8 cellular contexts compared by ENCODE assay signal in the genomic region with DNA sequence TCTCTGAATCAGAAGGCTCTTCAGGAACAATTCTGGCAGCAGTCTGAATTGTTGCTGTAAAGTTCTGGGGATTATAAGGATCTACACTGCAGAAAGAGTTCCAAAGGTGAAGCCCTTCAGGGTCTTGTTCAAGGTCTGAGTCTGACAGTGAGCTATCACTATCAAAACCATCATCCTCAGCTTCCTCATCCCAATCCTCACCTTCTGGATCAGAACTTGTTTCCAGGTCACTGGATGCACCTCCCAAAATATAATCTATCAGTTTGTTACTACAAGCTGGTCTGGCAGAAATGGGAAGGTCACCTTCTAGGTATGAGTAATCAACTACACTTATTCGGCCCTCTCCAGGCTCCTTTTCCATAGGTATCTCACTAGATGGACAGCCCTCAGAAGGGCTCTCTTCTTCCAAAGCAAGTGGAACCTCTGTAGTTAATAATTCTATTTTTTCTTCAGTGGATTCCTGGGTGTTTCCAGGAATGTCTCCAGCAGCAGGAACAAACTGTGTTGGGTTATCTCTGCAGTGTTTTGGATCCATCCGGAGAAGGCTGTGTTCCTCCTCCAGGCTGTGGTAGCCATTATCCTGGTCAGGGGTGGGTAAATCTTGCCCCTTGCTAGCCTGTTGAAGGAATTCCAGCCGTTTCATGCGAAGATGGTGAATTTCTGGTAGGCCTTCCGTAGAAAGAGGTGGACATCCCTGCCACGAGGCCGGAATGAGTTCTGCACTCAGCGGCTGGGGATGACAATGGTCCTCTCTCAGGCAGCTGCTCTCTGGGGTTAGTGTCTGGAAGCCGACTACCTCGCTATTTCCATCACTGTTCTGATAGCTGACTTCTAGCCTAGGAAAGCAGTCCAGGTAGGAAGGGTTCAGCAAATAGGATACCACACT. TPM values are rescaled to one million over a fixed set of nuclear protein-coding genes. Genes with fewer than 3 reads are reported as not detected.
A peak's percentile ranks its signal among the peaks of the same experiment; 100 is the strongest.
DNase-seq lines count a peak whose midpoint lies in the region; ATAC-seq and TF ChIP-seq lines count a peak whose summit lies in the region.

No MANE protein-coding gene starts in this region.

- DNase-seq in GM23338 (ENCODE audit: low spot score), result peak; percentile 25
- DNase-seq in fibroblast of the aortic adventitia (ENCODE audit: low read depth), result peak; percentile 11
- DNase-seq in gastrocnemius medialis, result no peak
- DNase-seq in SHP77 (lab: John Stamatoyannopoulos, UW), result no peak
- DNase-seq in stimulated activated CD4-positive, alpha-beta T cell treated with anti-CD3 and anti-CD28 coated beads, Interleukin-2, amount 100 ng/mL, for 24 hours, result no peak
- DNase-seq in DMS79 (lab: John Stamatoyannopoulos, UW), result no peak

- H3F3A ChIP-seq in GM23338 (replicated peaks; ENCODE audit: low read depth), result peaks cover 14% of the 10 kb centered on the region; the same call in 1 of the 2 replicates
- peaks cover 12% of the 10 kb centered on the region; the same call in 1 of the 2 replicates for H3F3A ChIP-seq in SU-DHL-6 (ENCODE audit: insufficient read depth)

- H3K27me3 ChIP-seq in GM23338 (ENCODE audit: insufficient read depth) (no peaks in the 10 kb centered on the region), SU-DHL-6 (ENCODE audit: low read length) (no peaks in the 10 kb centered on the region), gastrocnemius medialis (no peaks in the 10 kb centered on the region)

- peaks cover 57% of the 10 kb centered on the region for H4K20me1 ChIP-seq in GM23338 (replicated peaks; ENCODE audit: insufficient read depth)
- H4K20me1 ChIP-seq in SU-DHL-6 (ENCODE audit: low read depth, low read length), result peaks cover 56% of the 10 kb centered on the region

- peaks cover 65% of the 10 kb centered on the region for H3K79me2 ChIP-seq in GM23338 (replicated peaks; ENCODE audit: insufficient read depth)
- H3K79me2 ChIP-seq in SU-DHL-6 (ENCODE audit: insufficient read depth, low read length), result peaks cover 65% of the 10 kb centered on the region

- intact Hi-C loops in gastrocnemius medialis (cut with DNase I; ENCODE audit: low total_unique reads), result loop anchor here (5.0 kb wide), 2 partner anchors 1383 to 1448 kb away; a partner anchor contains a TSS

- H3K9me2 ChIP-seq in GM23338 (ENCODE audit: insufficient read depth), result no peaks in the 10 kb centered on the region
- no peaks in the 10 kb centered on the region for H3K9me2 ChIP-seq in SU-DHL-6 (replicated peaks; ENCODE audit: insufficient read depth, low read length)

- no peaks in the 10 kb centered on the region for H3K9me3 Mint-ChIP-seq in GM23338

- peaks cover 5% of the 10 kb centered on the region for H3K4me1 ChIP-seq in GM23338 (ENCODE audit: insufficient read depth)
- H3K4me1 ChIP-seq in gastrocnemius medialis, result peaks cover 27 to 32% of the 10 kb centered on the region in 2 donors

- H3K9ac ChIP-seq in SU-DHL-6 (ENCODE audit: low read length), result peak overlapping the region; percentile 95

- H3K4me1 Mint-ChIP-seq in GM23338, result peaks cover 3% of the 10 kb centered on the region; the same call in 2 of the 3 replicates

- no peak overlapping the region for H3K27ac ChIP-seq in GM23338 (ENCODE audit: low read depth)
- peak overlapping the region; percentile 77; the same call in 1 of the 2 replicates for H3K27ac ChIP-seq in SU-DHL-6 (ENCODE audit: low read depth, low read length)
- H3K27ac ChIP-seq in gastrocnemius medialis, result peak overlapping the region; percentile 99 to 100 (median 100)

- H3K36me3 ChIP-seq in GM23338 (ENCODE audit: insufficient read depth), result peaks cover 12% of the 10 kb centered on the region
- peaks cover 41% of the 10 kb centered on the region for H3K36me3 ChIP-seq in SU-DHL-6 (ENCODE audit: low read length)
- peaks cover 0 to 8% of the 10 kb centered on the region in 2 donors for H3K36me3 ChIP-seq in gastrocnemius medialis

- TF ChIP-seq POLR2A in gastrocnemius medialis (IDR thresholded peaks at IDR 0.05), result no peak

- peaks cover 46% of the 10 kb centered on the region for H3K36me3 Mint-ChIP-seq in GM23338 (ENCODE audit: low read depth)

- peak overlapping the region; percentile 97 for H3K4me3 ChIP-seq in GM23338
- H3K4me3 ChIP-seq in SU-DHL-6 (ENCODE audit: insufficient read depth, low read length, poor library complexity, severe bottlenecking), result peak overlapping the region; percentile 92
- H3K4me3 ChIP-seq in fibroblast of the aortic adventitia (ENCODE audit: low read depth, low read length), result peak overlapping the region; percentile 99
- peak overlapping the region; percentile 96 to 100 (median 98) for H3K4me3 ChIP-seq in gastrocnemius medialis

- H3K9me3 ChIP-seq in SU-DHL-6 (ENCODE audit: insufficient read depth, low read length) (no peaks in the 10 kb centered on the region), gastrocnemius medialis (no peaks in the 10 kb centered on the region)

- H3K4me3 Mint-ChIP-seq in GM23338, result peak overlapping the region; percentile 94

- ATAC-seq in GM23338 (peak; percentile 5; the same call in 2 of the 3 replicates), gastrocnemius medialis (no peak), GM21447 (IDR thresholded peaks at IDR 0.05; ENCODE audit: unreplicated experiment) (no peak)

- H2AFZ ChIP-seq in GM23338 (no peak overlapping the region), SU-DHL-6 (ENCODE audit: low read depth, low read length, severe bottlenecking) (no peak overlapping the region)

- H3K27me3 Mint-ChIP-seq in GM23338 (ENCODE audit: insufficient read depth, low read depth, poor library complexity), result peaks cover 18% of the 10 kb centered on the region

- TF ChIP-seq CTCF in GM23338 (conservative IDR thresholded peaks at IDR 0.05; ENCODE audit: low read depth in 2 of 2) (no peak), SU-DHL-6 (IDR thresholded peaks at IDR 0.05; ENCODE audit: insufficient read depth, low read length, poor library complexity, severe bottlenecking) (no peak), fibroblast of the aortic adventitia (IDR thresholded peaks at IDR 0.05; ENCODE audit: insufficient read depth, low read length) (no peak), gastrocnemius medialis (IDR thresholded peaks at IDR 0.05 in 4 of 5, conservative IDR thresholded peaks at IDR 0.05 in 1 of 5) (no peak)

- peak overlapping the region; percentile 99 for H3K27ac Mint-ChIP-seq in GM23338

- H3K4me2 ChIP-seq in GM23338, result peak overlapping the region; percentile 84
- peak overlapping the region; percentile 88 for H3K4me2 ChIP-seq in SU-DHL-6 (ENCODE audit: low read depth, low read length, poor library complexity, severe bottlenecking)

- in situ Hi-C loops in gastrocnemius medialis (cut with MboI; ENCODE audit: low sequenced_read_pairs in 4 of 4), result no loop called here

TF ChIP-seq in GM23338, 12 proteins besides CTCF, POLR2A, EP300 and RAD21 (continues in another document):
- TF ChIP-seq EZH2phosphoT487 (IDR thresholded peaks at IDR 0.05; ENCODE audit: unreplicated experiment) (no peak), CREB1 (CRISPR knock-in tag; IDR thresholded peaks at IDR 0.05; ENCODE audit: low read depth) (no peak), POLR2AphosphoS5 (IDR thresholded peaks at IDR 0.05; ENCODE audit: low read depth) (no peak), ZNF114 (CRISPR knock-in tag; IDR thresholded peaks at IDR 0.05) (no peak)
- TF ChIP-seq, protein P1, sequence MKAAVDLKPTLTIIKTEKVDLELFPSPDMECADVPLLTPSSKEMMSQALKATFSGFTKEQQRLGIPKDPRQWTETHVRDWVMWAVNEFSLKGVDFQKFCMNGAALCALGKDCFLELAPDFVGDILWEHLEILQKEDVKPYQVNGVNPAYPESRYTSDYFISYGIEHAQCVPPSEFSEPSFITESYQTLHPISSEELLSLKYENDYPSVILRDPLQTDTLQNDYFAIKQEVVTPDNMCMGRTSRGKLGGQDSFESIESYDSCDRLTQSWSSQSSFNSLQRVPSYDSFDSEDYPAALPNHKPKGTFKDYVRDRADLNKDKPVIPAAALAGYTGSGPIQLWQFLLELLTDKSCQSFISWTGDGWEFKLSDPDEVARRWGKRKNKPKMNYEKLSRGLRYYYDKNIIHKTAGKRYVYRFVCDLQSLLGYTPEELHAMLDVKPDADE (IDR thresholded peaks at IDR 0.05), result no peak

RNA-seq across cellular contexts. Expression of a gene that starts 1.5 kb away (rescaled TPM):
- total RNA-seq in GM23338 (2014; rRNA removed; shearing (Covaris generic)), result 58.4 and 64.3 TPM in 2 replicates
- 16.3 and 17.3 TPM in 2 replicates for polyA plus RNA-seq in GM23338 (2016; fragmentation: Nextera tagmentation; extraction: Ambion mirVana)
- total RNA-seq in fibroblast of the aortic adventitia (ENCODE audit: low replicate concordance), result 20.0 and 30.3 TPM in 2 replicates
- 10 to 100 TPM; 23.8 to 33.0 (median 25.9) TPM for total RNA-seq in gastrocnemius medialis

RNA-seq across cellular contexts. Expression of a gene that starts 50.4 kb away (rescaled TPM):
- total RNA-seq in GM23338 (2014; rRNA removed; shearing (Covaris generic)), result 4.3 and 6.2 TPM in 2 replicates
- polyA plus RNA-seq in GM23338 (2016; fragmentation: Nextera tagmentation; extraction: Ambion mirVana), result 2.5 and 2.8 TPM in 2 replicates
- total RNA-seq in fibroblast of the aortic adventitia (ENCODE audit: low replicate concordance) (3.6 and 5.1 TPM in 2 replicates), gastrocnemius medialis (10 to 100 TPM in 2 of 4 donors, 1 to 10 TPM in 2; 4.3 to 13.2 (median 7.7) TPM)

Comparison
In these comparisons a context has a peak if more than half of its experiments do, and no peak if none do; other contexts are left out.
1. DNase-seq: peak in GM23338 (single experiment) and fibroblast of the aortic adventitia (single experiment); none in gastrocnemius medialis (0 of 2), SHP77 (0 of 2), stimulated activated CD4-positive, alpha-beta T cell treated with anti-CD3 and anti-CD28 coated beads, Interleukin-2, amount 100 ng/mL, for 24 hours (0 of 2) and DMS79 (single experiment).
2. Peak in every context shown above with its lines, with median percentiles within 50 percentile points of each other: H3K4me3 ChIP-seq.